In the genomic region with DNA sequence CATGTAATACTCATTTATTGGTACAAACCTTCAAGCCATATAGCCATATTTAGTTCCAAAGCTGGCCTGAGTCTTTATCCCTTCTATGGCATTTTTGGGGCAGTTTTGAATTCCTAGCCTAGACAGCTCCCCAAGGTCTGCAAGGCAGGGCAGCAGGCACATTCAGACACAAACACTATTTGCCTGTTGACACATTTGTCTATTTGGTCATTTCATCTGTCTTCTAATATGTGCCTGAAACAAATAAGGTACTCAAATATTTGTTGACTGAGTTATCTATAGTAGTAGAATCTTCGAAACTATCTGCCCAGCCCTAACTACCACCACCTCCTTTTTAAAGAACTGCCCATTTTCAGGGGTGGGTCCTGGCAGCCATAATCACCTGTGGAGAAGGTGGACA, we compare ENCODE assay signal across 9 cellular contexts. TPM values are rescaled to one million over a fixed set of nuclear protein-coding genes. Genes with fewer than 3 reads are reported as not detected.
"Had no signal": no experiment of that assay in that cellular context is flagged by ENCODE, and none has a peak within 500 bp of the region (broad histone marks: within the 10 kb centered on the region; RNA-seq: fewer than 3 reads in every experiment).

No MANE protein-coding gene starts in this region.

- H3K27ac ChIP-seq: KMS-11 had no signal

- H3K4me1 Mint-ChIP-seq: IgD-negative memory B cell had no signal

- H3K27ac Mint-ChIP-seq: GM23338, IgD-negative memory B cell had no signal

- H3K9ac ChIP-seq: KMS-11 had no signal

- FAIRE-seq: H1, H54, HTR-8/SVneo had no signal

- DNase-seq: H9, HCEC 1CT, KBM-7 had no signal

- H3K36me3 Mint-ChIP-seq: IgD-negative memory B cell had no signal

- H2AFZ ChIP-seq: GM23338 had no signal

- H3K4me3 Mint-ChIP-seq: GM23338, H9, IgD-negative memory B cell had no signal

- H3K4me2 ChIP-seq: GM23338, KMS-11 had no signal

- H3K4me3 ChIP-seq: GM23338 had no signal

- H3K9me3 Mint-ChIP-seq: GM23338, H9, IgD-negative memory B cell had no signal

- ATAC-seq: GM23338 had no signal

RNA-seq across cellular contexts. Expression of gene PPM1H, which starts 9.3 kb away (rescaled TPM):
- polyA plus RNA-seq: IgD-negative memory B cell had no signal
